In the genomic region with DNA sequence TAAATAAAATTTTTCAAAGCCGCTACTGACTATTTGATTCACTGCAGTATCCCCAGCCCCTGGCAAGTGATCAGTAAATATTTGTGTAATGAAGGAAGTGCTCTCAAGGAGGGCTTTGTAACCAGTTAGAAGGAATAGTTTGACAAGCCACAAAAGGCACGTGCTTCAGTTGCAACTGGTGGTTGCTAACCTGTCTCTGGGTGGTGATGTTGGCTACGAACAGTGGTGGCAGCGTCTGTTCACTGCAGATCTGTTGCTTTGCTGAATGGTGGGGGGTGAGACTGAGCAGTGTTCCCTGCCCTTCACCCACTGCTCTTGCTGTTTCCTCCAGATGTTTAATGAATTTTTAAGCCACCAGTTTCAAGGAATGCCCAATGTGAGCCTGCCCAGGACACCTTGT, we compare ENCODE assay signal across 1 cellular context.
TF ChIP-seq lines count a peak whose summit lies in the region.

No MANE protein-coding gene starts in this region.

TF ChIP-seq in GM23338, 12 proteins besides CTCF, POLR2A, EP300 and RAD21 (continued from another document):
- TF ChIP-seq, protein P1, sequence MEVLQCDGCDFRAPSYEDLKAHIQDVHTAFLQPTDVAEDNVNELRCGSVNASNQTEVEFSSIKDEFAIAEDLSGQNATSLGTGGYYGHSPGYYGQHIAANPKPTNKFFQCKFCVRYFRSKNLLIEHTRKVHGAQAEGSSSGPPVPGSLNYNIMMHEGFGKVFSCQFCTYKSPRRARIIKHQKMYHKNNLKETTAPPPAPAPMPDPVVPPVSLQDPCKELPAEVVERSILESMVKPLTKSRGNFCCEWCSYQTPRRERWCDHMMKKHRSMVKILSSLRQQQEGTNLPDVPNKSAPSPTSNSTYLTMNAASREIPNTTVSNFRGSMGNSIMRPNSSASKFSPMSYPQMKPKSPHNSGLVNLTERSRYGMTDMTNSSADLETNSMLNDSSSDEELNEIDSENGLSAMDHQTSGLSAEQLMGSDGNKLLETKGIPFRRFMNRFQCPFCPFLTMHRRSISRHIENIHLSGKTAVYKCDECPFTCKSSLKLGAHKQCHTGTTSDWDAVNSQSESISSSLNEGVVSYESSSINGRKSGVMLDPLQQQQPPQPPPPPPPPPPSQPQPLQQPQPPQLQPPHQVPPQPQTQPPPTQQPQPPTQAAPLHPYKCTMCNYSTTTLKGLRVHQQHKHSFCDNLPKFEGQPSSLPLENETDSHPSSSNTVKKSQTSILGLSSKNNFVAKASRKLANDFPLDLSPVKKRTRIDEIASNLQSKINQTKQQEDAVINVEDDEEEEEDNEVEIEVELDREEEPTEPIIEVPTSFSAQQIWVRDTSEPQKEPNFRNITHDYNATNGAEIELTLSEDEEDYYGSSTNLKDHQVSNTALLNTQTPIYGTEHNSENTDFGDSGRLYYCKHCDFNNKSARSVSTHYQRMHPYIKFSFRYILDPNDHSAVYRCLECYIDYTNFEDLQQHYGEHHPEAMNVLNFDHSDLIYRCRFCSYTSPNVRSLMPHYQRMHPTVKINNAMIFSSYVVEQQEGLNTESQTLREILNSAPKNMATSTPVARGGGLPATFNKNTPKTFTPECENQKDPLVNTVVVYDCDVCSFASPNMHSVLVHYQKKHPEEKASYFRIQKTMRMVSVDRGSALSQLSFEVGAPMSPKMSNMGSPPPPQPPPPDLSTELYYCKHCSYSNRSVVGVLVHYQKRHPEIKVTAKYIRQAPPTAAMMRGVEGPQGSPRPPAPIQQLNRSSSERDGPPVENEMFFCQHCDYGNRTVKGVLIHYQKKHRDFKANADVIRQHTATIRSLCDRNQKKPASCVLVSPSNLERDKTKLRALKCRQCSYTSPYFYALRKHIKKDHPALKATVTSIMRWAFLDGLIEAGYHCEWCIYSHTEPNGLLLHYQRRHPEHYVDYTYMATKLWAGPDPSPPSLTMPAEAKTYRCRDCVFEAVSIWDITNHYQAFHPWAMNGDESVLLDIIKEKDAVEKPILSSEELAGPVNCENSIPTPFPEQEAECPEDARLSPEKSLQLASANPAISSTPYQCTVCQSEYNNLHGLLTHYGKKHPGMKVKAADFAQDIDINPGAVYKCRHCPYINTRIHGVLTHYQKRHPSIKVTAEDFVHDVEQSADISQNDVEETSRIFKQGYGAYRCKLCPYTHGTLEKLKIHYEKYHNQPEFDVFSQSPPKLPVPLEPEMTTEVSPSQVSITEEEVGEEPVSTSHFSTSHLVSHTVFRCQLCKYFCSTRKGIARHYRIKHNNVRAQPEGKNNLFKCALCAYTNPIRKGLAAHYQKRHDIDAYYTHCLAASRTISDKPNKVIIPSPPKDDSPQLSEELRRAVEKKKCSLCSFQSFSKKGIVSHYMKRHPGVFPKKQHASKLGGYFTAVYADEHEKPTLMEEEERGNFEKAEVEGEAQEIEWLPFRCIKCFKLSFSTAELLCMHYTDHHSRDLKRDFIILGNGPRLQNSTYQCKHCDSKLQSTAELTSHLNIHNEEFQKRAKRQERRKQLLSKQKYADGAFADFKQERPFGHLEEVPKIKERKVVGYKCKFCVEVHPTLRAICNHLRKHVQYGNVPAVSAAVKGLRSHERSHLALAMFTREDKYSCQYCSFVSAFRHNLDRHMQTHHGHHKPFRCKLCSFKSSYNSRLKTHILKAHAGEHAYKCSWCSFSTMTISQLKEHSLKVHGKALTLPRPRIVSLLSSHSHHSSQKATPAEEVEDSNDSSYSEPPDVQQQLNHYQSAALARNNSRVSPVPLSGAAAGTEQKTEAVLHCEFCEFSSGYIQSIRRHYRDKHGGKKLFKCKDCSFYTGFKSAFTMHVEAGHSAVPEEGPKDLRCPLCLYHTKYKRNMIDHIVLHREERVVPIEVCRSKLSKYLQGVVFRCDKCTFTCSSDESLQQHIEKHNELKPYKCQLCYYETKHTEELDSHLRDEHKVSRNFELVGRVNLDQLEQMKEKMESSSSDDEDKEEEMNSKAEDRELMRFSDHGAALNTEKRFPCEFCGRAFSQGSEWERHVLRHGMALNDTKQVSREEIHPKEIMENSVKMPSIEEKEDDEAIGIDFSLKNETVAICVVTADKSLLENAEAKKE (CRISPR knock-in tag; IDR thresholded peaks at IDR 0.05): no peak
- TF ChIP-seq NANOG (IDR thresholded peaks at IDR 0.05; ENCODE audit: borderline replicate concordance) (no peak), EZH2phosphoT487 (IDR thresholded peaks at IDR 0.05; ENCODE audit: unreplicated experiment) (no peak), EZH2 (IDR thresholded peaks at IDR 0.05; ENCODE audit: low read depth, unreplicated experiment) (no peak), POLR2AphosphoS5 (IDR thresholded peaks at IDR 0.05; ENCODE audit: low read depth) (no peak), JUNB (IDR thresholded peaks at IDR 0.05; ENCODE audit: unreplicated experiment) (no peak)
- TF ChIP-seq, protein P2, sequence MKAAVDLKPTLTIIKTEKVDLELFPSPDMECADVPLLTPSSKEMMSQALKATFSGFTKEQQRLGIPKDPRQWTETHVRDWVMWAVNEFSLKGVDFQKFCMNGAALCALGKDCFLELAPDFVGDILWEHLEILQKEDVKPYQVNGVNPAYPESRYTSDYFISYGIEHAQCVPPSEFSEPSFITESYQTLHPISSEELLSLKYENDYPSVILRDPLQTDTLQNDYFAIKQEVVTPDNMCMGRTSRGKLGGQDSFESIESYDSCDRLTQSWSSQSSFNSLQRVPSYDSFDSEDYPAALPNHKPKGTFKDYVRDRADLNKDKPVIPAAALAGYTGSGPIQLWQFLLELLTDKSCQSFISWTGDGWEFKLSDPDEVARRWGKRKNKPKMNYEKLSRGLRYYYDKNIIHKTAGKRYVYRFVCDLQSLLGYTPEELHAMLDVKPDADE (IDR thresholded peaks at IDR 0.05): no peak
- TF ChIP-seq, protein P3, sequence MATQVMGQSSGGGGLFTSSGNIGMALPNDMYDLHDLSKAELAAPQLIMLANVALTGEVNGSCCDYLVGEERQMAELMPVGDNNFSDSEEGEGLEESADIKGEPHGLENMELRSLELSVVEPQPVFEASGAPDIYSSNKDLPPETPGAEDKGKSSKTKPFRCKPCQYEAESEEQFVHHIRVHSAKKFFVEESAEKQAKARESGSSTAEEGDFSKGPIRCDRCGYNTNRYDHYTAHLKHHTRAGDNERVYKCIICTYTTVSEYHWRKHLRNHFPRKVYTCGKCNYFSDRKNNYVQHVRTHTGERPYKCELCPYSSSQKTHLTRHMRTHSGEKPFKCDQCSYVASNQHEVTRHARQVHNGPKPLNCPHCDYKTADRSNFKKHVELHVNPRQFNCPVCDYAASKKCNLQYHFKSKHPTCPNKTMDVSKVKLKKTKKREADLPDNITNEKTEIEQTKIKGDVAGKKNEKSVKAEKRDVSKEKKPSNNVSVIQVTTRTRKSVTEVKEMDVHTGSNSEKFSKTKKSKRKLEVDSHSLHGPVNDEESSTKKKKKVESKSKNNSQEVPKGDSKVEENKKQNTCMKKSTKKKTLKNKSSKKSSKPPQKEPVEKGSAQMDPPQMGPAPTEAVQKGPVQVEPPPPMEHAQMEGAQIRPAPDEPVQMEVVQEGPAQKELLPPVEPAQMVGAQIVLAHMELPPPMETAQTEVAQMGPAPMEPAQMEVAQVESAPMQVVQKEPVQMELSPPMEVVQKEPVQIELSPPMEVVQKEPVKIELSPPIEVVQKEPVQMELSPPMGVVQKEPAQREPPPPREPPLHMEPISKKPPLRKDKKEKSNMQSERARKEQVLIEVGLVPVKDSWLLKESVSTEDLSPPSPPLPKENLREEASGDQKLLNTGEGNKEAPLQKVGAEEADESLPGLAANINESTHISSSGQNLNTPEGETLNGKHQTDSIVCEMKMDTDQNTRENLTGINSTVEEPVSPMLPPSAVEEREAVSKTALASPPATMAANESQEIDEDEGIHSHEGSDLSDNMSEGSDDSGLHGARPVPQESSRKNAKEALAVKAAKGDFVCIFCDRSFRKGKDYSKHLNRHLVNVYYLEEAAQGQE (IDR thresholded peaks at IDR 0.05; ENCODE audit: unreplicated experiment): no peak
